Comparison of ENCODE assay signal across 9 cellular contexts in genomic region chr20:52971498-52972189, GRCh38. TPM values are rescaled to one million over a fixed set of nuclear protein-coding genes. Genes with fewer than 3 reads are reported as not detected.
DNase-seq lines count a peak whose midpoint lies in the region; ATAC-seq, FAIRE-seq and TF ChIP-seq lines count a peak whose summit lies in the region.
"Had no signal": no experiment of that assay in that cellular context is flagged by ENCODE, and none has a peak within 500 bp of the region (broad histone marks: within the 10 kb centered on the region; RNA-seq: fewer than 3 reads in every experiment).

No MANE protein-coding gene starts in this region.

- H3K4me3 Mint-ChIP-seq in CD4-positive, alpha-beta memory T cell, result peak overlapping the region; percentile 69 to 94 (median 78)
- no peak overlapping the region for H3K4me3 Mint-ChIP-seq in HFFc6

- 8 to 9% methylated on average over 15 to 16 of the region's 16 CpGs for WGBS in pancreas, 2 donors

- H3K4me1 Mint-ChIP-seq in CD4-positive, alpha-beta memory T cell, result peaks cover 11 to 51% (median 27%) of the 10 kb centered on the region in 4 donors
- H3K4me1 Mint-ChIP-seq in HFFc6 (ENCODE audit: low read depth), result no peaks in the 10 kb centered on the region

- CTCF ChIA-PET in CD4-positive, alpha-beta memory T cell (lab: Charles Lee; ENCODE audit: partially characterized antibody), result no interaction called here

- no peaks in the 10 kb centered on the region for H3K27me3 ChIP-seq in CD4-positive, alpha-beta memory T cell (ENCODE audit: insufficient read depth, low read length)
- H3K27me3 ChIP-seq in pancreas, result no peaks in the 10 kb centered on the region

- peaks cover 5 to 28% of the 10 kb centered on the region in 2 donors for H3K27me3 Mint-ChIP-seq in CD4-positive, alpha-beta memory T cell
- no peaks in the 10 kb centered on the region; the same call in 1 of the 2 replicates for H3K27me3 Mint-ChIP-seq in HFFc6 (ENCODE audit: insufficient read depth)

- H3K9me3 ChIP-seq in CD4-positive, alpha-beta memory T cell (ENCODE audit: control insufficient read depth in 1 of 2, low read length in 2 of 2), result no peaks in the 10 kb centered on the region
- H3K9me3 ChIP-seq in SK-N-MC (ENCODE audit: low read depth, low read length) (no peaks in the 10 kb centered on the region), pancreas (no peaks in the 10 kb centered on the region)

- H3K4me1 ChIP-seq in CD4-positive, alpha-beta memory T cell (ENCODE audit: insufficient read depth, low read length), result peaks cover 27% of the 10 kb centered on the region
- peaks cover 0 to 4% (median 0%) of the 10 kb centered on the region in 3 donors for H3K4me1 ChIP-seq in pancreas

- DNase-seq in CD4-positive, alpha-beta memory T cell, result peak in 3 of 5 donors; percentile 5 to 41 (median 10)
- DNase-seq in SK-N-MC (ENCODE audit: low read depth, low spot score) (no peak), fibroblast of pulmonary artery (ENCODE audit: low read depth) (no peak), pancreas (peak in 3 of 6 donors; percentile 11 to 24 (median 14)), HFFc6 (no peak), posterior vena cava (ENCODE audit: low spot score) (no peak)

- peak overlapping the region; percentile 5 to 92 (median 87) for H3K27ac Mint-ChIP-seq in CD4-positive, alpha-beta memory T cell
- H3K27ac Mint-ChIP-seq in HFFc6, result no peak overlapping the region

- H3K4me3 ChIP-seq in CD4-positive, alpha-beta memory T cell (ENCODE audit: low read length in 2 of 2), result peak overlapping the region in 1 of 2 donors; percentile 63
- H3K4me3 ChIP-seq in SK-N-MC (peak overlapping the region; percentile 91), fibroblast of pulmonary artery (replicated peaks; ENCODE audit: low read depth, low read length) (peak overlapping the region; percentile 56), pancreas (peak overlapping the region in 3 of 4 donors; percentile 12 to 45 (median 33))

- H3K9me3 Mint-ChIP-seq in CD4-positive, alpha-beta memory T cell, result no peaks in the 10 kb centered on the region
- H3K9me3 Mint-ChIP-seq in HFFc6, result peaks cover 20% of the 10 kb centered on the region

- intact Hi-C loops in CD4-positive, alpha-beta memory T cell (cut with micrococcal nuclease), result loop anchor here (2.0 to 10.0 kb wide), 4 partner anchors 51 to 976 kb away; no protein-coding TSS in a partner anchor
- intact Hi-C loops in pancreas (cut with DNase I) (no loop called here), posterior vena cava (cut with DNase I) (no loop called here)

- H3K9ac ChIP-seq in SK-N-MC (ENCODE audit: insufficient read length), result peak overlapping the region; percentile 67

- no peaks in the 10 kb centered on the region for H3K36me3 ChIP-seq in CD4-positive, alpha-beta memory T cell (ENCODE audit: insufficient read depth, low read length)
- H3K36me3 ChIP-seq in SK-N-MC (ENCODE audit: insufficient read depth, low read length) (no peaks in the 10 kb centered on the region), pancreas (no peaks in the 10 kb centered on the region)

- H3K36me3 Mint-ChIP-seq in CD4-positive, alpha-beta memory T cell, result peaks cover 0 to 10% of the 10 kb centered on the region in 2 donors
- H3K36me3 Mint-ChIP-seq in HFFc6 (ENCODE audit: low read depth), result no peaks in the 10 kb centered on the region

- no peak for TF ChIP-seq CTCF in fibroblast of pulmonary artery (IDR thresholded peaks at IDR 0.05; ENCODE audit: low read length, missing control alignments)
- no peak for TF ChIP-seq CTCF in pancreas (IDR thresholded peaks at IDR 0.05)
- TF ChIP-seq CTCF in HFFc6 (IDR thresholded peaks at IDR 0.05), result no peak

- ATAC-seq in pancreas (peak in 1 of 4 donors; percentile 19), HG02623 (IDR thresholded peaks at IDR 0.05; ENCODE audit: unreplicated experiment) (no peak), GM18867 (IDR thresholded peaks at IDR 0.05; ENCODE audit: unreplicated experiment) (no peak)

- POLR2A ChIA-PET in CD4-positive, alpha-beta memory T cell (lab: Charles Lee; ENCODE audit: partially characterized antibody), result interaction anchor here (1.0 to 1.6 kb wide), 4 partner anchors 8 to 562 kb away, joined by 4 to 13 read pairs (median 5); no protein-coding TSS in a partner anchor

- peak overlapping the region; percentile 71 for H3K27ac ChIP-seq in CD4-positive, alpha-beta memory T cell (ENCODE audit: low read depth, low read length)
- H3K27ac ChIP-seq in SK-N-MC (no peak overlapping the region), pancreas (no peak overlapping the region)

- no peak for FAIRE-seq in pancreas (lab: Jason Lieb, UNC)
- FAIRE-seq: TTC549 had no signal

RNA-seq across cellular contexts. Expression of gene TSHZ2, which starts 0.5 kb away (rescaled TPM):
- total RNA-seq in CD4-positive, alpha-beta memory T cell, result 10 to 100 TPM; 30.2 to 31.8 TPM
- 1 to 10 TPM; 2.3 to 4.1 TPM for polyA plus RNA-seq in CD4-positive, alpha-beta memory T cell
- total RNA-seq in pancreas (10 to 100 TPM in 1 of 6 donors, 1 to 10 TPM in 5; 2.2 to 23.5 (median 4.6) TPM), posterior vena cava (10 to 100 TPM; 34.6 to 50.0 TPM)
- polyA plus RNA-seq in pancreas, result 1 to 10 TPM; 4.5 TPM
- not detected for total RNA-seq in HFFc6 (2021; fragmentation: NEBNext Ultra II Directional; extraction: Animal tissue kit (Norgen Biotek cat#: 25700))

Comparison
In these comparisons a context has a peak if more than half of its experiments do, and no peak if none do; other contexts are left out.
1. DNase-seq: peak in CD4-positive, alpha-beta memory T cell (3 of 5); none in SK-N-MC (single experiment), fibroblast of pulmonary artery (single experiment), HFFc6 (single experiment) and posterior vena cava (single experiment).